ENCODE assay signal across 21 cellular contexts in the genomic region with DNA sequence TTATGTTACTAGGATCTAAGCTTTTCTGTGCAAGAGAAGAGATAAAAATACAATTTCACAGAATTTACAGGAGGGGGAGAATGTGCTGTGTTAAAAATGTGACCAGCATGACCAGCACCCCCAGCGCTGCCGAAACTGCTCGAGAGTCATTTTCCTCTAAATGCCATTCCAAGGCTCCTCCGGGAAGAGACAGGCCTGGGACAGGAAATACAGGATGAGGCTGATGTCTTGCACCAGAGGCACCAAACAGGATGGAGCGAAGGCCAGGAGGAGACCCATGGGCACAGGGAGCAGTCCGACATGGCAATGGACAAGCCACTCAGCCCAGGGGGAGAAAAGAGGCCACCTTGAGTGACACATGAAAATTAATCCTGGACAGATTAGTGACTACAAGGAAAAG.
"Had no signal": no experiment of that assay in that cellular context is flagged by ENCODE, and none has a peak within 500 bp of the region (broad histone marks: within the 10 kb centered on the region; RNA-seq: fewer than 3 reads in every experiment).

No MANE protein-coding gene starts in this region.

- H3K4me3 Mint-ChIP-seq: activated CD8-positive, alpha-beta T cell treated with anti-CD3 and anti-CD28 coated beads for 36 hours; activated T-cell treated with anti-CD3 and anti-CD28 coated beads, Interleukin-2, amount 50 U/mL, for 4 hours; stimulated activated naive CD8-positive, alpha-beta T cell treated with anti-CD3 and anti-CD28 coated beads, Interleukin-15, Interleukin-2, amounts not matched to agents 100 ng/mL and 50 ng/mL, for 24 hours; type B pancreatic cell had no signal

- H3K4me3 ChIP-seq: colonic mucosa, esophagus muscularis mucosa, lung, skin epidermis, suprapubic skin had no signal

- H3K27ac ChIP-seq: colonic mucosa, esophagus muscularis mucosa, neutrophil, skin epidermis, suprapubic skin had no signal

- H3K9me3 Mint-ChIP-seq: activated CD8-positive, alpha-beta T cell treated with anti-CD3 and anti-CD28 coated beads for 36 hours; activated naive CD4-positive, alpha-beta T cell treated with anti-CD3 and anti-CD28 coated beads, Interleukin-2, amount 50 U/mL, for 72 hours; activated T-cell treated with anti-CD3 and anti-CD28 coated beads, Interleukin-2, amount 50 U/mL, for 4 hours; naive B cell; stimulated activated naive CD8-positive, alpha-beta T cell treated with anti-CD3 and anti-CD28 coated beads, Interleukin-15, Interleukin-2, amounts not matched to agents 100 ng/mL and 50 ng/mL, for 24 hours; type B pancreatic cell had no signal

- H3K27ac Mint-ChIP-seq: activated CD8-positive, alpha-beta T cell treated with anti-CD3 and anti-CD28 coated beads for 36 hours; activated naive CD4-positive, alpha-beta T cell treated with anti-CD3 and anti-CD28 coated beads, Interleukin-2, amount 50 U/mL, for 72 hours; stimulated activated naive CD8-positive, alpha-beta T cell treated with anti-CD3 and anti-CD28 coated beads, Interleukin-15, Interleukin-2, amounts not matched to agents 100 ng/mL and 50 ng/mL, for 24 hours; type B pancreatic cell had no signal

- H3K36me3 ChIP-seq: colonic mucosa, neutrophil, suprapubic skin had no signal

- DNase-seq: activated CD4-positive, alpha-beta T cell treated with anti-CD3 and anti-CD28 coated beads for 48 hours; activated CD8-positive, alpha-beta T cell treated with anti-CD3 and anti-CD28 coated beads for 36 hours; activated gamma-delta T cell; activated T-cell treated with anti-CD3 and anti-CD28 coated beads, Interleukin-2, amount 50 U/mL, for 4 hours; amniotic stem cell; caudate nucleus; colonic mucosa; hypothalamus; kidney glomerular epithelial cell; naive B cell; stimulated activated CD4-positive, alpha-beta T cell treated with anti-CD3 and anti-CD28 coated beads, Interleukin-4, amount 100 ng/mL, for 4 hours; stimulated activated CD8-positive, alpha-beta memory T cell treated with anti-CD3 and anti-CD28 coated beads, Interleukin-4, amount 100 ng/mL, for 48 hours; T-helper 1 cell had no signal

- H3K27me3 Mint-ChIP-seq: activated CD8-positive, alpha-beta T cell treated with anti-CD3 and anti-CD28 coated beads for 36 hours; naive B cell; stimulated activated naive CD8-positive, alpha-beta T cell treated with anti-CD3 and anti-CD28 coated beads, Interleukin-15, Interleukin-2, amounts not matched to agents 100 ng/mL and 50 ng/mL, for 24 hours; type B pancreatic cell had no signal

- H3K27me3 ChIP-seq: colonic mucosa, esophagus muscularis mucosa, neutrophil, suprapubic skin had no signal

- H3K4me1 ChIP-seq: colonic mucosa, suprapubic skin had no signal

- H3K9me3 ChIP-seq: colonic mucosa, esophagus muscularis mucosa, neutrophil, suprapubic skin had no signal

- H3K36me3 Mint-ChIP-seq: activated naive CD4-positive, alpha-beta T cell treated with anti-CD3 and anti-CD28 coated beads, Interleukin-2, amount 50 U/mL, for 72 hours had no signal

- ATAC-seq: activated CD8-positive, alpha-beta T cell treated with anti-CD3 and anti-CD28 coated beads for 36 hours; activated naive CD4-positive, alpha-beta T cell treated with anti-CD3 and anti-CD28 coated beads, Interleukin-2, amount 50 U/mL, for 72 hours; activated T-cell treated with anti-CD3 and anti-CD28 coated beads, Interleukin-2, amount 50 U/mL, for 4 hours had no signal
